Comparison of ENCODE assay signal across 20 cellular contexts in genomic region chr5:169467382-169467781, GRCh38.
DNase-seq lines count a peak whose midpoint lies in the region; ATAC-seq, FAIRE-seq and TF ChIP-seq lines count a peak whose summit lies in the region.
"Had no signal": no experiment of that assay in that cellular context is flagged by ENCODE, and none has a peak within 500 bp of the region (broad histone marks: within the 10 kb centered on the region; RNA-seq: fewer than 3 reads in every experiment).

No MANE protein-coding gene starts in this region.

- POLR2A ChIA-PET in A549 (lab: Yijun Ruan, JAX) = no interaction called here

- H3K4me3 ChIP-seq in A549 = no peak overlapping the region
- no peak overlapping the region for H3K4me3 ChIP-seq in fibroblast of lung (replicated peaks in 1 of 4; ENCODE audit: control extremely low read depth in 1 of 4, insufficient read depth in 1 of 4, low read depth in 3 of 4, low read length in 4 of 4)
- no peak overlapping the region for H3K4me3 ChIP-seq in mesenchymal stem cell (ENCODE audit: insufficient read depth in 1 of 2, low read depth in 1 of 2, low read length in 2 of 2)
- H3K4me3 ChIP-seq in mesendoderm (ENCODE audit: low read length) = no peak overlapping the region
- H3K4me3 ChIP-seq: BLaER1 had no signal

- peak in 1 of 2 experiments; percentile 25 for DNase-seq in A549 (ENCODE audit: low read depth in 1 of 2, low spot score in 1 of 2)
- DNase-seq in M059J (ENCODE audit: low read depth) = peak; percentile 22
- peak; percentile 15 to 20 for DNase-seq in fibroblast of lung (ENCODE audit: low read depth in 2 of 2)
- DNase-seq in mesenchymal stem cell = peak; percentile 6
- no peak for DNase-seq in mesendoderm
- no peak for DNase-seq in glutamatergic neuron
- DNase-seq in head of caudate nucleus = no peak
- DNase-seq: Calu3; CD8-positive, alpha-beta T cell; DMS79 treated with DMSO at 0.1 percent for 48 hours; GF-D8; GOT3; H7; HFFc6; IMR-90 had no signal

- no peak for TF ChIP-seq RAD21 in A549 (conservative IDR thresholded peaks at IDR 0.05 in 1 of 2, IDR thresholded peaks at IDR 0.05 in 1 of 2)

- TF ChIP-seq CTCF in A549 (IDR thresholded peaks at IDR 0.05) (no peak), fibroblast of lung (conservative IDR thresholded peaks at IDR 0.05 in 1 of 2, IDR thresholded peaks at IDR 0.05 in 1 of 2; ENCODE audit: low read depth in 1 of 2, low read length in 2 of 2) (no peak), glutamatergic neuron (IDR thresholded peaks at IDR 0.05; ENCODE audit: partially characterized antibody, unreplicated experiment) (no peak)

- H4K5ac ChIP-seq in mesendoderm (ENCODE audit: low read length) = no peak overlapping the region

- H3K27me3 ChIP-seq in fibroblast of lung (ENCODE audit: control insufficient read depth, insufficient read depth, low read length) (no peaks in the 10 kb centered on the region), mesenchymal stem cell (ENCODE audit: control insufficient read depth in 1 of 2, insufficient read depth in 1 of 2, low read length in 2 of 2) (no peaks in the 10 kb centered on the region), mesendoderm (ENCODE audit: insufficient read depth, low read length, poor library complexity) (no peaks in the 10 kb centered on the region)
- H3K27me3 ChIP-seq: BLaER1 had no signal

- H3K36me3 ChIP-seq in fibroblast of lung (ENCODE audit: control insufficient read depth, insufficient read depth, low read length) = no peaks in the 10 kb centered on the region
- no peaks in the 10 kb centered on the region for H3K36me3 ChIP-seq in mesenchymal stem cell (ENCODE audit: control insufficient read depth in 1 of 2, insufficient read depth in 2 of 2, low read depth in 1 of 2, low read length in 2 of 2)
- no peaks in the 10 kb centered on the region for H3K36me3 ChIP-seq in mesendoderm (ENCODE audit: control insufficient read depth, insufficient read depth, low read length)
- H3K36me3 ChIP-seq: BLaER1 had no signal

- H2BK120ac ChIP-seq in mesenchymal stem cell (ENCODE audit: low read depth, low read length) = no peak overlapping the region
- no peak overlapping the region for H2BK120ac ChIP-seq in mesendoderm (ENCODE audit: low read depth, low read length)

- no peaks in the 10 kb centered on the region for H3K4me1 Mint-ChIP-seq in glutamatergic neuron (ENCODE audit: low read depth, unreplicated experiment)

- H4K8ac ChIP-seq in mesenchymal stem cell (ENCODE audit: low read length) = no peak overlapping the region
- no peak overlapping the region for H4K8ac ChIP-seq in mesendoderm (ENCODE audit: low read depth, low read length)

- no peaks in the 10 kb centered on the region for H3K36me3 Mint-ChIP-seq in glutamatergic neuron (ENCODE audit: unreplicated experiment)
- H3K36me3 Mint-ChIP-seq: CD8-positive, alpha-beta T cell had no signal

- no peak overlapping the region for H3K4me3 Mint-ChIP-seq in glutamatergic neuron (ENCODE audit: unreplicated experiment)
- H3K4me3 Mint-ChIP-seq: CD8-positive, alpha-beta T cell; HFFc6 had no signal

- H3K9me3 ChIP-seq in A549 (no peaks in the 10 kb centered on the region), fibroblast of lung (ENCODE audit: control insufficient read depth, insufficient read depth, low read depth, low read length) (no peaks in the 10 kb centered on the region), mesenchymal stem cell (ENCODE audit: control insufficient read depth, low read length) (peaks cover 7% of the 10 kb centered on the region)
- H3K9me3 ChIP-seq: BLaER1 had no signal

- no peak overlapping the region for H3K23ac ChIP-seq in mesenchymal stem cell (ENCODE audit: low read length in 2 of 2)
- no peak overlapping the region for H3K23ac ChIP-seq in mesendoderm (ENCODE audit: low read length)

- H3K9me3 Mint-ChIP-seq in glutamatergic neuron (ENCODE audit: unreplicated experiment) = peaks cover 1% of the 10 kb centered on the region
- H3K9me3 Mint-ChIP-seq: HFFc6 had no signal

- intact Hi-C loops in head of caudate nucleus (cut with DNase I) = no loop called here

- no peaks in the 10 kb centered on the region for H4K20me1 ChIP-seq in fibroblast of lung (ENCODE audit: control insufficient read depth, extremely low read depth, insufficient read depth, low read length)
- H4K20me1 ChIP-seq: BLaER1 had no signal

- no peak for FAIRE-seq in A549 (lab: Jason Lieb, UNC)
- FAIRE-seq: GM19239 had no signal

- H3K14ac ChIP-seq in mesenchymal stem cell (ENCODE audit: low read length in 2 of 2) = no peak overlapping the region

- TF ChIP-seq POLR2A in A549 (IDR thresholded peaks at IDR 0.05; ENCODE audit: low read length) = no peak

- H3K4ac ChIP-seq in mesenchymal stem cell (ENCODE audit: low read depth in 1 of 2, low read length in 2 of 2) = no peak overlapping the region
- H3K4ac ChIP-seq in mesendoderm (ENCODE audit: low read depth, low read length) = no peak overlapping the region

- H2AK5ac ChIP-seq in mesenchymal stem cell (ENCODE audit: low read length, severe bottlenecking) = no peak overlapping the region
- no peak overlapping the region for H2AK5ac ChIP-seq in mesendoderm (ENCODE audit: low read length)

- no peak overlapping the region for H3K27ac Mint-ChIP-seq in glutamatergic neuron (ENCODE audit: unreplicated experiment)
- H3K27ac Mint-ChIP-seq: CD8-positive, alpha-beta T cell; HFFc6 had no signal

- H3K27ac ChIP-seq in A549 (no peak overlapping the region), fibroblast of lung (ENCODE audit: insufficient read depth, low read length) (no peak overlapping the region), mesenchymal stem cell (ENCODE audit: low read length, poor library complexity, severe bottlenecking) (no peak overlapping the region), mesendoderm (ENCODE audit: low read depth, low read length) (no peak overlapping the region)
- H3K27ac ChIP-seq: 22Rv1, BLaER1 had no signal

- peaks cover 18% of the 10 kb centered on the region for H3K4me1 ChIP-seq in A549
- H3K4me1 ChIP-seq in fibroblast of lung (ENCODE audit: control insufficient read depth, extremely low read depth, insufficient read depth, low read length) = no peaks in the 10 kb centered on the region
- H3K4me1 ChIP-seq in mesenchymal stem cell (ENCODE audit: control insufficient read depth, insufficient read depth, low read depth, low read length) = no peaks in the 10 kb centered on the region
- H3K4me1 ChIP-seq in mesendoderm (ENCODE audit: control insufficient read depth, low read depth, low read length) = no peaks in the 10 kb centered on the region
- H3K4me1 ChIP-seq: BLaER1 had no signal

- H3K18ac ChIP-seq in mesenchymal stem cell (ENCODE audit: low read depth in 1 of 2, low read length in 2 of 2) (no peak overlapping the region), mesendoderm (ENCODE audit: low read length) (no peak overlapping the region)

- CTCF ChIA-PET in A549 (lab: Yijun Ruan, JAX) = no interaction called here

- H3K27me3 Mint-ChIP-seq in glutamatergic neuron (ENCODE audit: unreplicated experiment) = no peaks in the 10 kb centered on the region

- ATAC-seq in A549 = peak; percentile 19 to 57; a peak in 3 of 6 replicates
- ATAC-seq in GM21786 (IDR thresholded peaks at IDR 0.05; ENCODE audit: unreplicated experiment) = no peak
- ATAC-seq: CD8-positive, alpha-beta T cell; HCT116 had no signal

- H2AFZ ChIP-seq in fibroblast of lung (ENCODE audit: low read length) (no peak overlapping the region), mesenchymal stem cell (ENCODE audit: low read depth, low read length) (no peak overlapping the region)

- peak overlapping the region; percentile 53 for H3K4me2 ChIP-seq in A549
- no peak overlapping the region for H3K4me2 ChIP-seq in fibroblast of lung (ENCODE audit: extremely low read depth, insufficient read depth, low read length)
- H3K4me2 ChIP-seq in mesenchymal stem cell (ENCODE audit: low read length, poor library complexity, severe bottlenecking) = no peak overlapping the region
- H3K4me2 ChIP-seq in mesendoderm (ENCODE audit: low read length) = no peak overlapping the region
- H3K4me2 ChIP-seq: BLaER1 had no signal

- H2BK15ac ChIP-seq in mesenchymal stem cell (ENCODE audit: low read depth, poor library complexity, severe bottlenecking) = no peak overlapping the region
- no peak overlapping the region for H2BK15ac ChIP-seq in mesendoderm (replicated peaks; ENCODE audit: low read depth)

- H4K91ac ChIP-seq in mesenchymal stem cell (ENCODE audit: low read length) = no peak overlapping the region

- no peak overlapping the region for H2BK12ac ChIP-seq in mesenchymal stem cell (ENCODE audit: low read length in 2 of 2)

- H2BK5ac ChIP-seq in mesenchymal stem cell (ENCODE audit: low read depth, low read length, poor library complexity, severe bottlenecking) (no peak overlapping the region), mesendoderm (ENCODE audit: low read length) (no peak overlapping the region)

- no peak overlapping the region for H3K56ac ChIP-seq in mesendoderm (ENCODE audit: low read length)

- no peaks in the 10 kb centered on the region for H3K79me1 ChIP-seq in mesenchymal stem cell (replicated peaks; ENCODE audit: low read length, poor library complexity, severe bottlenecking)
- no peaks in the 10 kb centered on the region for H3K79me1 ChIP-seq in mesendoderm (ENCODE audit: low read length)

- H3K79me2 ChIP-seq in fibroblast of lung (ENCODE audit: control insufficient read depth, insufficient read depth, low read length) (no peaks in the 10 kb centered on the region), mesendoderm (ENCODE audit: control insufficient read depth, insufficient read depth, low read length) (no peaks in the 10 kb centered on the region)

- 12% methylated on average over 3 of the region's 3 CpGs for WGBS in A549 (ENCODE audit: missing lambda C conversion rate)
- 37% methylated on average over 3 of the region's 3 CpGs for WGBS in mesenchymal stem cell
- no CpG with 5 or more reads among the region's 3 CpGs for WGBS in mesendoderm (ENCODE audit: extremely low coverage, insufficient coverage, low lambda C conversion rate)

- no peak for TF ChIP-seq EP300 in A549 (IDR thresholded peaks at IDR 0.05)

- H3K9ac ChIP-seq in fibroblast of lung (ENCODE audit: insufficient read depth, low read length) = no peak overlapping the region
- no peak overlapping the region for H3K9ac ChIP-seq in mesenchymal stem cell (ENCODE audit: low read length)
- H3K9ac ChIP-seq in mesendoderm (ENCODE audit: low read length) = no peak overlapping the region
- H3K9ac ChIP-seq: BLaER1 had no signal

TF ChIP-seq in A549, 52 proteins besides CTCF, POLR2A, EP300 and RAD21:
- TF ChIP-seq SREBF2 (IDR thresholded peaks at IDR 0.05) (no peak), EHMT2 (IDR thresholded peaks at IDR 0.05; ENCODE audit: low read depth) (no peak), GATA3 (IDR thresholded peaks at IDR 0.05; ENCODE audit: borderline replicate concordance) (peak; percentile 32; the same call in 1 of the 2 replicates)
TF ChIP-seq in A549: peak in this region for 1.

Comparison
In these comparisons a context has a peak if more than half of its experiments do, and no peak if none do; other contexts are left out.
1. DNase-seq: peak in M059J (single experiment), fibroblast of lung (2 of 2) and mesenchymal stem cell (single experiment); none in mesendoderm (single experiment), glutamatergic neuron (single experiment) and head of caudate nucleus (0 of 42).